8 cellular contexts compared by ENCODE assay signal in the genomic region with DNA sequence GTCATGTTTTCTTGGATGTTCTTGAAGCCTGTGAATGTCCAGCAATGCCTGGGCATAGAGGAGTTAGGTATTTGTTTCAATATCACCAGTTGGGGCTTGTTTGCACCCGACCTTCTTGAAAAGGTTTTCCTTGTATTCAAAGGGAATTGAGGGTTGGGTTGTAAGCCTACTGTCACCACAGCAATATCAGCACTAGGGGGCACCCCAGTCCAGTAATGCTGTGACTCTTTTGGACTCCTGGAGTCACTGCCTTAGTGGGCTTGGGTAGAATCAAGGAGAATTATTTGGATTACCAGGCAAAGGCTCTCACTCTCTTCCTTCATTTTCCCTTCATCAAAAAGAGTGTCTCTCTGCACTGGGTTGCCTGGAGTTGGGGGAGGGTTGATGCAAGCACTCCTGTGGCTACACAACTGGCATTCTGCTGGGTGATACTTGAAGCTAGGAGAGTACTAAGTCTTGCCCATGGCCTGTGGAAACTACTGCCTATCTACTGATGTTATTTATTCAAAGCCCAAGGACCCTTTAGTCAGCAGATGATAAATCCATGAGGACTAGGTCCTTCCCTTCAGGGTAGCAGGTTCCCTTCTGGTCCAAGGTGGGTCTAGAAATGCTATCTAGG. TPM values are rescaled to one million over a fixed set of nuclear protein-coding genes. Genes with fewer than 3 reads are reported as not detected.
DNase-seq lines count a peak whose midpoint lies in the region; ATAC-seq, FAIRE-seq and TF ChIP-seq lines count a peak whose summit lies in the region.

No MANE protein-coding gene starts in this region.

- no peak for FAIRE-seq in frontal cortex (lab: Jason Lieb, UNC)

- DNase-seq in GDM1 (lab: John Stamatoyannopoulos, UW) (peak; percentile 51), foreskin melanocyte (peak; percentile 37), occipital lobe (lab: John Stamatoyannopoulos, UW) (no peak), frontal cortex (ENCODE audit: low spot score in 2 of 2) (no peak)
- peak; percentile 56 for DNase-seq in activated CD4-positive, alpha-beta memory T cell treated with anti-CD3 and anti-CD28 coated beads for 36 hours
- peak; percentile 54 for DNase-seq in stimulated activated CD4-positive, alpha-beta T cell treated with anti-CD3 and anti-CD28 coated beads, Interleukin-4, amount 100 ng/mL, for 24 hours

- no peak for ATAC-seq in GM18505 (IDR thresholded peaks at IDR 0.05; ENCODE audit: unreplicated experiment)

- H3K4me1 Mint-ChIP-seq in activated CD4-positive, alpha-beta memory T cell treated with anti-CD3 and anti-CD28 coated beads for 36 hours (ENCODE audit: low read depth), result no peaks in the 10 kb centered on the region

- CTCF ChIA-PET in activated CD4-positive, alpha-beta memory T cell treated with anti-CD3 and anti-CD28 coated beads for 36 hours (lab: Charles Lee), result interaction anchor here (0.6 to 2.7 kb wide), 15 partner anchors 12 to 708 kb away, joined by 3 to 21 read pairs (median 3); no protein-coding TSS in a partner anchor

- POLR2A ChIA-PET in activated CD4-positive, alpha-beta memory T cell treated with anti-CD3 and anti-CD28 coated beads for 36 hours (lab: Charles Lee), result no interaction called here

- intact Hi-C loops in activated CD4-positive, alpha-beta memory T cell treated with anti-CD3 and anti-CD28 coated beads for 36 hours (cut with micrococcal nuclease), result loop anchor here (1.0 to 10.0 kb wide), 3 partner anchors 492 to 698 kb away; a partner anchor contains a TSS

- no peak for TF ChIP-seq POLR2A in GM18505 (IDR thresholded peaks at IDR 0.05; ENCODE audit: borderline replicate concordance, extremely low read depth, insufficient read depth, insufficient read length)

- H3K4me3 Mint-ChIP-seq in activated CD4-positive, alpha-beta memory T cell treated with anti-CD3 and anti-CD28 coated beads for 36 hours, result no peak overlapping the region

- H3K36me3 Mint-ChIP-seq in activated CD4-positive, alpha-beta memory T cell treated with anti-CD3 and anti-CD28 coated beads for 36 hours, result no peaks in the 10 kb centered on the region

- peak; percentile 41; the same call in 1 of the 2 replicates for TF ChIP-seq CTCF in LNCAP (IDR thresholded peaks at IDR 0.05)

- H3K27me3 Mint-ChIP-seq in activated CD4-positive, alpha-beta memory T cell treated with anti-CD3 and anti-CD28 coated beads for 36 hours, result peaks cover 22% of the 10 kb centered on the region

- H3K27ac Mint-ChIP-seq in activated CD4-positive, alpha-beta memory T cell treated with anti-CD3 and anti-CD28 coated beads for 36 hours, result no peak overlapping the region

- H3K9me3 Mint-ChIP-seq in activated CD4-positive, alpha-beta memory T cell treated with anti-CD3 and anti-CD28 coated beads for 36 hours, result no peaks in the 10 kb centered on the region

RNA-seq across cellular contexts. Expression of a gene that starts 34.5 kb away (rescaled TPM):
- total RNA-seq in activated CD4-positive, alpha-beta memory T cell treated with anti-CD3 and anti-CD28 coated beads for 36 hours, result not detected
- total RNA-seq in occipital lobe, result not detected
- total RNA-seq in frontal cortex, result not detected

RNA-seq across cellular contexts. Expression of a gene that starts 44.8 kb away (rescaled TPM):
- total RNA-seq in activated CD4-positive, alpha-beta memory T cell treated with anti-CD3 and anti-CD28 coated beads for 36 hours, result not detected
- total RNA-seq in occipital lobe (not detected), frontal cortex (not detected)

RNA-seq across cellular contexts. Expression of a gene that starts 47.7 kb away (rescaled TPM):
- not detected for total RNA-seq in activated CD4-positive, alpha-beta memory T cell treated with anti-CD3 and anti-CD28 coated beads for 36 hours
- total RNA-seq in occipital lobe, result not detected
- not detected for total RNA-seq in frontal cortex

Comparison
In these comparisons a context has a peak if more than half of its experiments do, and no peak if none do; other contexts are left out.
1. DNase-seq: peak in GDM1 (single experiment), activated CD4-positive, alpha-beta memory T cell treated with anti-CD3 and anti-CD28 coated beads for 36 hours (single experiment), foreskin melanocyte (single experiment) and stimulated activated CD4-positive, alpha-beta T cell treated with anti-CD3 and anti-CD28 coated beads, Interleukin-4, amount 100 ng/mL, for 24 hours (single experiment); none in occipital lobe (single experiment) and frontal cortex (0 of 2).